11 cellular contexts compared by ENCODE assay signal in the genomic region with DNA sequence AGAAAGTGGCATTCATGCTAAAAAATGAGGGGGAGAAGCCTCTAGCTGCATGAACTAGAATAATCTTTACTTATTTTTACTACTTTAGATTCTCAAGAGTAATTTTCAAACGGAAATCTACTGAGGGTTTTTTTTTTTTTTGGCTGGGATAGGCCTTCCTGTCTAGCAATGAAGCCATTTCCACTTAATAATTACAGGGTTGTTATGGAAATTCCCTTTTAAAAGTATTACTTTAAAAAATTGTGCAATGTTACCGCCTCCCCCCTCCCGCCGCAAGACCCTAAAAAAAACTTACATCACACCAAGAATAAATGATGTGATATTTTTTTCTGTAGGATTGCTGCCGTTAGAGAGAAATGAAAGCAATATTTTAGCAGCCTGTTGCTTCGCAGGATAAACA. TPM values are rescaled to one million over a fixed set of nuclear protein-coding genes. Genes with fewer than 3 reads are reported as not detected.
DNase-seq lines count a peak whose midpoint lies in the region; ATAC-seq and TF ChIP-seq lines count a peak whose summit lies in the region.
"Had no signal": no experiment of that assay in that cellular context is flagged by ENCODE, and none has a peak within 500 bp of the region (broad histone marks: within the 10 kb centered on the region; RNA-seq: fewer than 3 reads in every experiment).

No MANE protein-coding gene starts in this region.

- H3K4me2 ChIP-seq in MM.1S (ENCODE audit: low read depth, low read length), result no peak overlapping the region

- H3K9me3 ChIP-seq in sigmoid colon, result no peaks in the 10 kb centered on the region
- H3K9me3 ChIP-seq in MM.1S (replicated peaks; ENCODE audit: insufficient read depth, low read length), result no peaks in the 10 kb centered on the region

- H3K27ac ChIP-seq in coronary artery, result peak overlapping the region; percentile 47 to 80
- H3K27ac ChIP-seq in sigmoid colon, result peak overlapping the region; percentile 45 to 75 (median 56)
- H3K27ac ChIP-seq in MM.1S (ENCODE audit: low read length), result no peak overlapping the region

- no peaks in the 10 kb centered on the region for H3F3A ChIP-seq in MM.1S (ENCODE audit: insufficient read depth, low read length)

- H3K4me1 ChIP-seq in sigmoid colon (peaks cover 0 to 16% (median 11%) of the 10 kb centered on the region in 4 donors), MM.1S (ENCODE audit: low read length) (no peaks in the 10 kb centered on the region)

- ATAC-seq in HG03469 (IDR thresholded peaks at IDR 0.05; ENCODE audit: unreplicated experiment), result no peak
- ATAC-seq in HG02885 (IDR thresholded peaks at IDR 0.05; ENCODE audit: poor library complexity, unreplicated experiment), result no peak
- ATAC-seq: CD8-positive, alpha-beta T cell had no signal

- H3K9ac ChIP-seq in MM.1S (ENCODE audit: low read length), result no peak overlapping the region

- no peak for TF ChIP-seq EP300 in sigmoid colon (IDR thresholded peaks at IDR 0.05)

- H3K4me3 ChIP-seq in coronary artery (peak overlapping the region; percentile 26), sigmoid colon (no peak overlapping the region), MM.1S (ENCODE audit: low read length) (no peak overlapping the region)

- H4K20me1 ChIP-seq in MM.1S (ENCODE audit: insufficient read depth, low read length), result no peaks in the 10 kb centered on the region

- H3K36me3 ChIP-seq in sigmoid colon (no peaks in the 10 kb centered on the region), MM.1S (replicated peaks; ENCODE audit: insufficient read depth, low read length) (no peaks in the 10 kb centered on the region)

- H2AFZ ChIP-seq in MM.1S (ENCODE audit: low read length), result no peak overlapping the region

- WGBS in sigmoid colon, 2 donors, result 76 to 77% methylated on average over 6 of the region's 6 CpGs

- H3K9me2 ChIP-seq in MM.1S (replicated peaks; ENCODE audit: insufficient read depth, low read length), result no peaks in the 10 kb centered on the region

- H3K27me3 ChIP-seq in sigmoid colon (no peaks in the 10 kb centered on the region), MM.1S (replicated peaks; ENCODE audit: insufficient read depth, low read length) (no peaks in the 10 kb centered on the region)

- no peak for TF ChIP-seq POLR2A in sigmoid colon (IDR thresholded peaks at IDR 0.05)

- H3K79me2 ChIP-seq in MM.1S (ENCODE audit: low read length), result no peaks in the 10 kb centered on the region

- DNase-seq in CD1c-positive myeloid dendritic cell (ENCODE audit: extremely low spot score) (peak; percentile 33), NOMO-1 treated with dmso at 0.1 percent for 144 hours (lab: John Stamatoyannopoulos, UW; ENCODE audit: unreplicated experiment) (peak; percentile 56), coronary artery (ENCODE audit: low spot score) (no peak), sigmoid colon (no peak), MM.1S (no peak), NCI-H128 (lab: John Stamatoyannopoulos, UW; ENCODE audit: unreplicated experiment) (no peak)
- DNase-seq: CD8-positive, alpha-beta T cell; hypothalamus; NCI-H524 treated with DMSO at 0.1 percent for 48 hours had no signal

- no peak for TF ChIP-seq CTCF in coronary artery (IDR thresholded peaks at IDR 0.05)
- TF ChIP-seq CTCF in sigmoid colon (IDR thresholded peaks at IDR 0.05), result no peak
- no peak for TF ChIP-seq CTCF in MM.1S (IDR thresholded peaks at IDR 0.05; ENCODE audit: low read length)

- intact Hi-C loops in sigmoid colon (cut with DNase I), result no loop called here

RNA-seq across cellular contexts. Expression of a gene that starts 32.5 kb away (rescaled TPM):
- 10 to 100 TPM; 33.2 to 42.8 (median 35.7) TPM for total RNA-seq in sigmoid colon
- polyA plus RNA-seq in sigmoid colon, result 100 to 1,000 TPM in 1 of 3 donors, 10 to 100 TPM in 2; 60.7 to 124 (median 98.5) TPM

Comparison
In these comparisons a context has a peak if more than half of its experiments do, and no peak if none do; other contexts are left out.
1. DNase-seq: peak in CD1c-positive myeloid dendritic cell (single experiment) and NOMO-1 treated with dmso at 0.1 percent for 144 hours (single experiment); none in coronary artery (single experiment), sigmoid colon (single experiment), MM.1S (single experiment) and NCI-H128 (single experiment).